22 cellular contexts compared by ENCODE assay signal in the genomic region with DNA sequence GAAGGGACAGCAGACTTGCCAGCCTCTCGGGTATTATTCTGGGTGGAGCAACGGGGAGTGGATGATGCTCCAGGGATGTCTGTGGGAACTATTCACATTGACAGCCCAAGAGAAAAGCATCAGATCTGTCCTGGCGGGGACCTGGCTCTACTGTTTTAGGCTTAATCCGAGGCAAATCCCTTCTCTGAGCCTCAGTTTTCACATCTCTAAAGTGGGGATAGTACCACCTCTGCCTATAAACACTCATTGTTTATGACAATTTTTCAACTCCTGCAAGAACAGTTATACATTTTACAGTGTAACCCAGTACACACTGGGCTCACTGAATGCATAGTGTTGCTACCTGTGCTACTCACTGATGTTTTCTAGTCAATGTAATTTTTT. TPM values are rescaled to one million over a fixed set of nuclear protein-coding genes. Genes with fewer than 3 reads are reported as not detected.
DNase-seq lines count a peak whose midpoint lies in the region; ATAC-seq and TF ChIP-seq lines count a peak whose summit lies in the region.
"Had no signal": no experiment of that assay in that cellular context is flagged by ENCODE, and none has a peak within 500 bp of the region (broad histone marks: within the 10 kb centered on the region; RNA-seq: fewer than 3 reads in every experiment).

No MANE protein-coding gene starts in this region.

- no peak for TF ChIP-seq RAD21 in liver (IDR thresholded peaks at IDR 0.05)

- H3K27me3 ChIP-seq in heart right ventricle = no peaks in the 10 kb centered on the region
- no peaks in the 10 kb centered on the region for H3K27me3 ChIP-seq in right atrium auricular region
- no peaks in the 10 kb centered on the region for H3K27me3 ChIP-seq in liver (ENCODE audit: control insufficient read depth in 4 of 4, insufficient read depth in 4 of 4, low read length in 3 of 4)
- H3K27me3 ChIP-seq in thoracic aorta (replicated peaks; ENCODE audit: insufficient read depth) = no peaks in the 10 kb centered on the region
- H3K27me3 ChIP-seq: BE2C, cardiac muscle cell, left lung, Peyer's patch had no signal

- peaks cover 63% of the 10 kb centered on the region for H3K4me1 Mint-ChIP-seq in brain

- H3K4me1 ChIP-seq in heart right ventricle (peaks cover 14 to 57% (median 46%) of the 10 kb centered on the region in 9 donors), right atrium auricular region (peaks cover 0 to 61% of the 10 kb centered on the region in 2 donors), liver (ENCODE audit: control insufficient read depth in 4 of 4, insufficient read depth in 4 of 4, low read length in 3 of 4) (peaks cover 29 to 73% (median 64%) of the 10 kb centered on the region in 4 donors), thoracic aorta (ENCODE audit: control insufficient read depth in 1 of 2, low read depth in 2 of 2) (peaks cover 32 to 79% of the 10 kb centered on the region in 2 donors)

- H3K27ac Mint-ChIP-seq in brain = peak overlapping the region in 3 of 5 experiments; percentile 9 to 82 (median 63)
- H3K27ac Mint-ChIP-seq: natural killer cell treated with Interleukin-12 subunit alpha and Interleukin-12 subunit beta and Interleukin-15 and Interleukin-18, amount 100 ng/mL, for 72 hours had no signal

- H3K36me3 ChIP-seq in heart right ventricle (no peaks in the 10 kb centered on the region), right atrium auricular region (no peaks in the 10 kb centered on the region), liver (ENCODE audit: control insufficient read depth in 4 of 4, insufficient read depth in 3 of 4, low read depth in 1 of 4, low read length in 3 of 4) (no peaks in the 10 kb centered on the region), thoracic aorta (no peaks in the 10 kb centered on the region)
- H3K36me3 ChIP-seq: BE2C, cardiac muscle cell, left lung, Peyer's patch had no signal

- DNase-seq in heart right ventricle = no peak
- DNase-seq in right atrium auricular region (ENCODE audit: low spot score) = no peak
- DNase-seq in thoracic aorta (ENCODE audit: low spot score) = no peak
- no peak for DNase-seq in amniotic stem cell (lab: John Stamatoyannopoulos, UW)
- DNase-seq in NCI-H2171 treated with DMSO at 0.1 percent for 48 hours (lab: John Stamatoyannopoulos, UW) = no peak
- DNase-seq: activated CD4-positive, alpha-beta T cell treated with anti-CD3 and anti-CD28 coated beads for 4 hours; activated T-cell treated with anti-CD3 and anti-CD28 coated beads, Interleukin-2, amount 50 U/mL, for 1 hour; GF-D8; left lung; MV-4-11; NCI-H1694; Peyer's patch; stimulated activated CD8-positive, alpha-beta memory T cell treated with anti-CD3 and anti-CD28 coated beads, Interleukin-4, amount 100 ng/mL, for 48 hours had no signal

- ATAC-seq in heart right ventricle = peak in 1 of 8 donors; percentile 5
- no peak for ATAC-seq in thoracic aorta (ENCODE audit: insufficient number of reproducible peaks, low FRiP score, low read depth)
- ATAC-seq in HG03457 (IDR thresholded peaks at IDR 0.05; ENCODE audit: unreplicated experiment) = no peak
- ATAC-seq: natural killer cell treated with Interleukin-12 subunit alpha and Interleukin-12 subunit beta and Interleukin-15 and Interleukin-18, amount 100 ng/mL, for 72 hours had no signal

- H3K27ac ChIP-seq in heart right ventricle (peak overlapping the region in 6 of 10 donors; percentile 0 to 81 (median 39)), right atrium auricular region (peak overlapping the region in 1 of 2 donors; percentile 49), liver (ENCODE audit: low read depth in 1 of 2, low read length in 2 of 2) (peak overlapping the region; percentile 40 to 66), thoracic aorta (peak overlapping the region; percentile 2 to 58)

- WGBS in heart right ventricle, 2 donors = 84 to 88% methylated on average over 4 of the region's 4 CpGs
- 86% methylated on average over 4 of the region's 4 CpGs for whole genome bisulfite sequencing in liver

- no peak overlapping the region for H3K4me3 ChIP-seq in heart right ventricle
- no peak overlapping the region for H3K4me3 ChIP-seq in right atrium auricular region
- no peak overlapping the region for H3K4me3 ChIP-seq in liver (ENCODE audit: low read depth in 1 of 3, low read length in 3 of 3)
- no peak overlapping the region for H3K4me3 ChIP-seq in thoracic aorta
- H3K4me3 ChIP-seq: cardiac muscle cell, left lung, Peyer's patch had no signal

- no peaks in the 10 kb centered on the region for H3K36me3 Mint-ChIP-seq in brain
- H3K36me3 Mint-ChIP-seq: natural killer cell treated with Interleukin-12 subunit alpha and Interleukin-12 subunit beta and Interleukin-15 and Interleukin-18, amount 100 ng/mL, for 72 hours had no signal

- H3K9me3 Mint-ChIP-seq in brain = no peaks in the 10 kb centered on the region
- H3K9me3 Mint-ChIP-seq: natural killer cell treated with Interleukin-12 subunit alpha and Interleukin-12 subunit beta and Interleukin-15 and Interleukin-18, amount 100 ng/mL, for 72 hours had no signal

- intact Hi-C loops in heart right ventricle (cut with DNase I) = no loop called here

- H3K27me3 Mint-ChIP-seq in brain = peaks cover 6% of the 10 kb centered on the region

- no peak overlapping the region for H3K9ac ChIP-seq in liver (ENCODE audit: low read depth in 1 of 2, low read length in 2 of 2)

- no peaks in the 10 kb centered on the region for H3K9me3 ChIP-seq in heart right ventricle
- no peaks in the 10 kb centered on the region for H3K9me3 ChIP-seq in right atrium auricular region
- H3K9me3 ChIP-seq in liver (ENCODE audit: control insufficient read depth in 4 of 4, low read length in 3 of 4) = no peaks in the 10 kb centered on the region
- H3K9me3 ChIP-seq in thoracic aorta = no peaks in the 10 kb centered on the region
- H3K9me3 ChIP-seq: BE2C, left lung, Peyer's patch had no signal

- TF ChIP-seq CTCF in heart right ventricle (IDR thresholded peaks at IDR 0.05) = no peak
- no peak for TF ChIP-seq CTCF in right atrium auricular region (IDR thresholded peaks at IDR 0.05)
- TF ChIP-seq CTCF in brain (conservative IDR thresholded peaks at IDR 0.05) = no peak
- no peak for TF ChIP-seq CTCF in liver (IDR thresholded peaks at IDR 0.05; ENCODE audit: low read depth, low read length, missing input control)
- no peak for TF ChIP-seq CTCF in thoracic aorta (IDR thresholded peaks at IDR 0.05)

- H3K4me3 Mint-ChIP-seq in brain = no peak overlapping the region
- H3K4me3 Mint-ChIP-seq: natural killer cell treated with Interleukin-12 subunit alpha and Interleukin-12 subunit beta and Interleukin-15 and Interleukin-18, amount 100 ng/mL, for 72 hours had no signal

TF ChIP-seq in liver, 16 proteins besides CTCF, POLR2A, EP300 and RAD21:
- TF ChIP-seq YY1 (IDR thresholded peaks at IDR 0.05) (no peak), RXRA (IDR thresholded peaks at IDR 0.05) (no peak), NR2F2 (IDR thresholded peaks at IDR 0.05) (no peak)
- TF ChIP-seq, protein P1, sequence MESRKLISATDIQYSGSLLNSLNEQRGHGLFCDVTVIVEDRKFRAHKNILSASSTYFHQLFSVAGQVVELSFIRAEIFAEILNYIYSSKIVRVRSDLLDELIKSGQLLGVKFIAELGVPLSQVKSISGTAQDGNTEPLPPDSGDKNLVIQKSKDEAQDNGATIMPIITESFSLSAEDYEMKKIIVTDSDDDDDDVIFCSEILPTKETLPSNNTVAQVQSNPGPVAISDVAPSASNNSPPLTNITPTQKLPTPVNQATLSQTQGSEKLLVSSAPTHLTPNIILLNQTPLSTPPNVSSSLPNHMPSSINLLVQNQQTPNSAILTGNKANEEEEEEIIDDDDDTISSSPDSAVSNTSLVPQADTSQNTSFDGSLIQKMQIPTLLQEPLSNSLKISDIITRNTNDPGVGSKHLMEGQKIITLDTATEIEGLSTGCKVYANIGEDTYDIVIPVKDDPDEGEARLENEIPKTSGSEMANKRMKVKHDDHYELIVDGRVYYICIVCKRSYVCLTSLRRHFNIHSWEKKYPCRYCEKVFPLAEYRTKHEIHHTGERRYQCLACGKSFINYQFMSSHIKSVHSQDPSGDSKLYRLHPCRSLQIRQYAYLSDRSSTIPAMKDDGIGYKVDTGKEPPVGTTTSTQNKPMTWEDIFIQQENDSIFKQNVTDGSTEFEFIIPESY (IDR thresholded peaks at IDR 0.05) = no peak

RNA-seq across cellular contexts. Expression of a gene that starts 9.3 kb away (rescaled TPM):
- total RNA-seq in heart right ventricle = 10 to 100 TPM in 1 of 10 donors, 1 to 10 TPM in 9; 4.2 to 14.6 (median 6.3) TPM
- polyA plus RNA-seq in heart right ventricle = 1 to 10 TPM; 5.7 to 8.1 TPM
- 1 to 10 TPM; 8.0 to 9.0 TPM for total RNA-seq in right atrium auricular region
- polyA plus RNA-seq in brain (ENCODE audit: insufficient read depth, low read depth, low replicate concordance) = 12.3 TPM
- 10 to 100 TPM; 64.2 to 94.6 TPM for total RNA-seq in liver
- polyA plus RNA-seq in liver = 10 to 100 TPM; 36.8 to 62.3 TPM
- 10 to 100 TPM; 28.0 to 33.2 TPM for total RNA-seq in thoracic aorta

RNA-seq across cellular contexts. Expression of a gene that starts 48.5 kb away (rescaled TPM):
- total RNA-seq in heart right ventricle = 10 to 100 TPM in 4 of 10 donors, 1 to 10 TPM in 6; 1.3 to 12.7 (median 7.4) TPM
- polyA plus RNA-seq in heart right ventricle = 10 to 100 TPM in 1 of 2 donors, 1 to 10 TPM in 1; 4.2 to 10.3 TPM
- 1 to 10 TPM in 1 of 2 donors, under 1 TPM in 1; 0.51 to 3.5 TPM for total RNA-seq in right atrium auricular region
- 4.5 TPM for polyA plus RNA-seq in brain (ENCODE audit: insufficient read depth, low read depth, low replicate concordance)
- 1 to 10 TPM in 1 of 2 donors, under 1 TPM in 1; 0.25 to 1.1 TPM for total RNA-seq in liver
- under 1 TPM; 0.20 to 0.21 TPM for polyA plus RNA-seq in liver
- 1 to 10 TPM in 1 of 2 donors, under 1 TPM in 1; 0.14 to 3.2 TPM for total RNA-seq in thoracic aorta
- total RNA-seq: dermis blood vessel endothelial cell; natural killer cell treated with Interleukin-12 subunit alpha and Interleukin-12 subunit beta and Interleukin-15 and Interleukin-18, amount 100 ng/mL, for 72 hours; osteoblast; T-helper 1 cell treated with Interleukin-12 subunit alpha and Interleukin-12 subunit beta and Interleukin-4 antibody, amounts not matched to agents 30 ng/mL and 1 ng/mL, for 36 hours had no signal
